Comparison of ENCODE assay signal across 14 cellular contexts in genomic region chr10:32982911-32983310, GRCh38. TPM values are rescaled to one million over a fixed set of nuclear protein-coding genes. Genes with fewer than 3 reads are reported as not detected.
DNase-seq lines count a peak whose midpoint lies in the region; ATAC-seq, FAIRE-seq and TF ChIP-seq lines count a peak whose summit lies in the region.
"Had no signal": no experiment of that assay in that cellular context is flagged by ENCODE, and none has a peak within 500 bp of the region (broad histone marks: within the 10 kb centered on the region; RNA-seq: fewer than 3 reads in every experiment).

No MANE protein-coding gene starts in this region.

- POLR2A ChIA-PET in SK-N-SH (lab: Yijun Ruan, JAX) = no interaction called here

- no peak for TF ChIP-seq EP300 in SK-N-SH (IDR thresholded peaks at IDR 0.05; ENCODE audit: borderline replicate concordance in 1 of 2, low read depth in 1 of 2, low read length in 1 of 2)

- CTCF ChIA-PET in SK-N-SH (lab: Yijun Ruan, JAX) = interaction anchor here (0.9 to 1.5 kb wide), 2 partner anchors 26 to 187 kb away, joined by 4 read pairs; no protein-coding TSS in a partner anchor

- H3K27me3 Mint-ChIP-seq in activated T-helper 17 cell treated with anti-CD3 and anti-CD28 coated beads, Interleukin-2, amount 50 U/mL, for 72 hours = no peaks in the 10 kb centered on the region

- no peaks in the 10 kb centered on the region for H3K27me3 ChIP-seq in SK-N-SH (ENCODE audit: insufficient read depth)
- H3K27me3 ChIP-seq in keratinocyte (ENCODE audit: control insufficient read depth, extremely low read depth, insufficient read depth, low read length) = no peaks in the 10 kb centered on the region
- H3K27me3 ChIP-seq in smooth muscle cell (ENCODE audit: low read depth) = no peaks in the 10 kb centered on the region

- H3F3A ChIP-seq in SK-N-SH (replicated peaks; ENCODE audit: insufficient read depth) (peaks cover 60% of the 10 kb centered on the region), smooth muscle cell (ENCODE audit: low read depth) (peaks cover 38% of the 10 kb centered on the region)

- H3K36me3 Mint-ChIP-seq in activated T-helper 17 cell treated with anti-CD3 and anti-CD28 coated beads, Interleukin-2, amount 50 U/mL, for 72 hours (ENCODE audit: low read depth) = no peaks in the 10 kb centered on the region

- H3K9me3 ChIP-seq in SK-N-SH = no peaks in the 10 kb centered on the region
- H3K9me3 ChIP-seq in keratinocyte (ENCODE audit: control insufficient read depth, low read depth, low read length) = no peaks in the 10 kb centered on the region
- H3K9me3 ChIP-seq in smooth muscle cell (replicated peaks; ENCODE audit: low read depth) = no peaks in the 10 kb centered on the region

- WGBS in SK-N-SH (ENCODE audit: low lambda C conversion rate) = 19% methylated on average over 1 of the region's 1 CpG
- WGBS in smooth muscle cell (ENCODE audit: low lambda C conversion rate) = 18% methylated on average over 1 of the region's 1 CpG

- no peak overlapping the region for H3K4me3 ChIP-seq in SK-N-SH (ENCODE audit: low read depth in 2 of 2, low read length in 1 of 2)
- H3K4me3 ChIP-seq in keratinocyte (ENCODE audit: control insufficient read depth in 2 of 3, extremely low read depth in 1 of 3, insufficient read depth in 2 of 3, low read depth in 1 of 3, low read length in 3 of 3) = peak overlapping the region; percentile 21 to 60 (median 60)
- H3K4me3 ChIP-seq in smooth muscle cell = peak overlapping the region; percentile 2

- no peak for TF ChIP-seq RAD21 in SK-N-SH (IDR thresholded peaks at IDR 0.05; ENCODE audit: low read length)

- no peak overlapping the region for H2AFZ ChIP-seq in SK-N-SH (ENCODE audit: low read depth)
- H2AFZ ChIP-seq in keratinocyte (ENCODE audit: control insufficient read depth, low read length) = no peak overlapping the region
- H2AFZ ChIP-seq in smooth muscle cell (ENCODE audit: low read depth) = no peak overlapping the region

- H3K79me2 ChIP-seq in SK-N-SH (ENCODE audit: insufficient read depth) (peaks cover 4% of the 10 kb centered on the region; the same call in 1 of the 2 replicates), keratinocyte (ENCODE audit: control insufficient read depth, insufficient read depth, low read length) (peaks cover 13% of the 10 kb centered on the region), smooth muscle cell (ENCODE audit: low read depth) (no peaks in the 10 kb centered on the region)

- no peaks in the 10 kb centered on the region for H3K9me1 ChIP-seq in keratinocyte (ENCODE audit: control insufficient read depth, extremely low read depth, insufficient read depth, low read length)

- H4K20me1 ChIP-seq in SK-N-SH (ENCODE audit: insufficient read depth) (no peaks in the 10 kb centered on the region), keratinocyte (ENCODE audit: control insufficient read depth, extremely low read depth, insufficient read depth, low read length) (no peaks in the 10 kb centered on the region), smooth muscle cell (ENCODE audit: low read depth) (no peaks in the 10 kb centered on the region)

- H3K4me2 ChIP-seq in SK-N-SH (no peak overlapping the region; the same call in 1 of the 2 replicates), keratinocyte (ENCODE audit: control insufficient read depth, extremely low read depth, insufficient read depth, low read depth, low read length) (peak overlapping the region; percentile 96), smooth muscle cell (peak overlapping the region; percentile 74)

- ATAC-seq in SK-N-SH treated with all-trans-retinoic acid at 6 μM for 48 hours (no peak), GM21423 (IDR thresholded peaks at IDR 0.05; ENCODE audit: unreplicated experiment) (no peak)
- ATAC-seq in activated T-helper 17 cell treated with anti-CD3 and anti-CD28 coated beads, Interleukin-2, amount 50 U/mL, for 72 hours (replicated peaks) = no peak

- H3K4me1 ChIP-seq in SK-N-SH (ENCODE audit: control insufficient read depth in 1 of 2, insufficient read depth in 2 of 2, low read depth in 1 of 2, low read length in 1 of 2) (peaks cover 28 to 37% of the 10 kb centered on the region in 2 experiments), keratinocyte (ENCODE audit: control insufficient read depth, extremely low read depth, insufficient read depth, low read length) (peaks cover 61% of the 10 kb centered on the region), smooth muscle cell (ENCODE audit: low read depth) (peaks cover 40% of the 10 kb centered on the region)

- no peaks in the 10 kb centered on the region for H3K36me3 ChIP-seq in SK-N-SH (replicated peaks in 1 of 2; ENCODE audit: control insufficient read depth in 1 of 2, insufficient read depth in 2 of 2, low read length in 1 of 2)
- peaks cover 0 to 1% of the 10 kb centered on the region in 2 experiments for H3K36me3 ChIP-seq in keratinocyte (ENCODE audit: control insufficient read depth in 2 of 2, extremely low read depth in 1 of 2, insufficient read depth in 2 of 2, low read length in 2 of 2)
- no peaks in the 10 kb centered on the region for H3K36me3 ChIP-seq in smooth muscle cell (ENCODE audit: low read depth)

- FAIRE-seq in keratinocyte (lab: Jason Lieb, UNC) = no peak

- peak overlapping the region; percentile 34 for H3K9ac ChIP-seq in SK-N-SH
- peak overlapping the region; percentile 97 for H3K9ac ChIP-seq in keratinocyte (ENCODE audit: control insufficient read depth, extremely low read depth, insufficient read depth, low read length)
- H3K9ac ChIP-seq in smooth muscle cell (ENCODE audit: low read depth) = peak overlapping the region; percentile 91

- TF ChIP-seq CTCF in SK-N-SH (IDR thresholded peaks at IDR 0.05) (no peak), keratinocyte (optimal IDR thresholded peaks at IDR 0.05 in 1 of 3, IDR thresholded peaks at IDR 0.05 in 1 of 3, conservative IDR thresholded peaks at IDR 0.05 in 1 of 3; ENCODE audit: extremely low read depth in 1 of 3, insufficient read depth in 2 of 3, low read length in 3 of 3) (no peak), smooth muscle cell (IDR thresholded peaks at IDR 0.05; ENCODE audit: borderline replicate concordance, insufficient read depth, poor library complexity, severe bottlenecking) (no peak)

- H3K4me1 Mint-ChIP-seq in activated T-helper 17 cell treated with anti-CD3 and anti-CD28 coated beads, Interleukin-2, amount 50 U/mL, for 72 hours = peaks cover 19% of the 10 kb centered on the region

- H3K27ac ChIP-seq in SK-N-SH (ENCODE audit: low read depth in 2 of 2, low read length in 1 of 2) = peak overlapping the region; percentile 85 to 99
- peak overlapping the region; percentile 99 for H3K27ac ChIP-seq in keratinocyte (ENCODE audit: control insufficient read depth, insufficient read depth, low read length)
- peak overlapping the region; percentile 100 for H3K27ac ChIP-seq in smooth muscle cell (ENCODE audit: low read depth)
- H3K27ac ChIP-seq: 22Rv1, HL-60 had no signal

- dilution Hi-C loops in keratinocyte (cut with MboI; ENCODE audit: extremely low pct_ligation_motif_present, low sequenced_read_pairs) = no loop called here

- DNase-seq in SK-N-SH (no peak), keratinocyte (ENCODE audit: low read depth, low spot score) (no peak), smooth muscle cell (lab: John Stamatoyannopoulos, UW; ENCODE audit: unreplicated experiment) (no peak), NCI-H1105 treated with DMSO at 0.1 percent for 48 hours (lab: John Stamatoyannopoulos, UW) (no peak), HUDEP-2 (lab: John Stamatoyannopoulos, UW; ENCODE audit: unreplicated experiment in 76 of 76) (no peak)
- DNase-seq: DMS79 treated with DMSO at 0.1 percent for 48 hours, NCI-H1105, NCI-H526 had no signal

- H3K4me3 Mint-ChIP-seq in activated T-helper 17 cell treated with anti-CD3 and anti-CD28 coated beads, Interleukin-2, amount 50 U/mL, for 72 hours = no peak overlapping the region
- H3K4me3 Mint-ChIP-seq: T-helper 1 cell treated with Interleukin-12 subunit alpha and Interleukin-12 subunit beta and Interleukin-4 antibody, amounts not matched to agents 30 μg/mL and 1 μg/mL, for 36 hours had no signal

- peak overlapping the region; percentile 3 for H3K27ac Mint-ChIP-seq in activated T-helper 17 cell treated with anti-CD3 and anti-CD28 coated beads, Interleukin-2, amount 50 U/mL, for 72 hours
- H3K27ac Mint-ChIP-seq: T-helper 1 cell treated with Interleukin-12 subunit alpha and Interleukin-12 subunit beta and Interleukin-4 antibody, amounts not matched to agents 30 μg/mL and 1 μg/mL, for 36 hours had no signal

- H3K9me2 ChIP-seq in SK-N-SH = no peaks in the 10 kb centered on the region

- no peaks in the 10 kb centered on the region for H3K9me3 Mint-ChIP-seq in activated T-helper 17 cell treated with anti-CD3 and anti-CD28 coated beads, Interleukin-2, amount 50 U/mL, for 72 hours
- H3K9me3 Mint-ChIP-seq: T-helper 1 cell treated with Interleukin-12 subunit alpha and Interleukin-12 subunit beta and Interleukin-4 antibody, amounts not matched to agents 30 μg/mL and 1 μg/mL, for 36 hours had no signal

TF ChIP-seq in SK-N-SH, 30 proteins besides CTCF, POLR2A, EP300 and RAD21 (continues in another document):
- TF ChIP-seq SIN3A (IDR thresholded peaks at IDR 0.05; ENCODE audit: borderline replicate concordance, low read depth, low read length) (no peak), TAF1 (IDR thresholded peaks at IDR 0.05; ENCODE audit: borderline replicate concordance, low read depth, low read length) (no peak)

RNA-seq across cellular contexts. Expression of gene ITGB1, which starts 24.9 kb away (rescaled TPM):
- 666 and 846 TPM in 2 replicates for polyA plus RNA-seq in SK-N-SH (2012; rRNA removed)
- 1,012 and 1,342 TPM in 2 replicates for polyA plus RNA-seq in SK-N-SH (2012; cell fraction: cytosol; rRNA removed)
- polyA plus RNA-seq in SK-N-SH (2012; cell fraction: nucleus; rRNA removed) = 162 and 438 TPM in 2 replicates
- 100 to 1,000 TPM; 125 to 126 TPM for total RNA-seq in activated T-helper 17 cell treated with anti-CD3 and anti-CD28 coated beads, Interleukin-2, amount 50 U/mL, for 72 hours
- polyA plus RNA-seq in keratinocyte = 1,026 to 1,445 TPM (median 1,030 TPM) in 3 replicates
- polyA plus RNA-seq in keratinocyte (2011; ENCODE audit: low read depth) = 511 TPM
- polyA plus RNA-seq in keratinocyte (2011; cell fraction: cytosol; rRNA removed) = 420 and 664 TPM in 2 replicates
- polyA plus RNA-seq in keratinocyte (2011; cell fraction: nucleus; rRNA removed) = 1,436 and 2,106 TPM in 2 replicates
- 328 and 1,010 TPM in 2 replicates for polyA plus RNA-seq in keratinocyte (2012; ENCODE audit: low replicate concordance)
- 361 to 979 TPM (median 522 TPM) in 3 replicates for polyA minus RNA-seq in keratinocyte
- 475 TPM for polyA minus RNA-seq in keratinocyte (2011; cell fraction: cytosol; rRNA and poly(A)+ RNA removed)
- polyA minus RNA-seq in keratinocyte (2011; cell fraction: nucleus; rRNA and poly(A)+ RNA removed) = 1,567 and 2,524 TPM in 2 replicates
- total RNA-seq in smooth muscle cell = 2,267 and 2,867 TPM in 2 replicates
- polyA plus RNA-seq in smooth muscle cell = 674 and 859 TPM in 2 replicates

Comparison
In these comparisons a context has a peak if more than half of its experiments do, and no peak if none do; other contexts are left out.
1. H3K4me3 ChIP-seq: peak in keratinocyte (3 of 3) and smooth muscle cell (single experiment); none in SK-N-SH (0 of 2).
2. H3K9ac ChIP-seq: peak in every context shown above with its lines; median percentile 97 in keratinocyte; 91 in smooth muscle cell; 34 in SK-N-SH.
3. Peak in every context shown above with its lines, with median percentiles within 50 percentile points of each other: H3K27ac ChIP-seq.